14 cellular contexts compared by ENCODE assay signal in genomic region chr17:73592079-73592415, GRCh38. TPM values are rescaled to one million over a fixed set of nuclear protein-coding genes. Genes with fewer than 3 reads are reported as not detected.
A peak's percentile ranks its signal among the peaks of the same experiment; 100 is the strongest.
DNase-seq lines count a peak whose midpoint lies in the region; ATAC-seq and TF ChIP-seq lines count a peak whose summit lies in the region.
"Had no signal": no experiment of that assay in that cellular context is flagged by ENCODE, and none has a peak within 500 bp of the region (broad histone marks: within the 10 kb centered on the region; RNA-seq: fewer than 3 reads in every experiment).

No MANE protein-coding gene starts in this region.

- no peak for DNase-seq in activated CD4-positive, alpha-beta T cell treated with anti-CD3 and anti-CD28 coated beads, Interleukin-2, amount 10 ng/mL, durations not matched to agents 7 days and 5 days
- DNase-seq in activated CD4-positive, alpha-beta T cell treated with anti-CD3 and anti-CD28 coated beads, Interleukin-2, amount 50 U/mL, for 4 hours: no peak
- no peak for DNase-seq in activated B cell treated with CpG ODN at 0.5 μM for 24 hours
- no peak for DNase-seq in naive B cell
- no peak for DNase-seq in SW480 (ENCODE audit: low spot score)
- no peak for DNase-seq in NCI-H2107 treated with DMSO at 0.1 percent for 48 hours (lab: John Stamatoyannopoulos, UW; ENCODE audit: unreplicated experiment)
- DNase-seq: activated gamma-delta T cell, NCI-H446, stomach had no signal

- TF ChIP-seq CTCF in activated B cell treated with CpG ODN at 0.5 μM for 24 hours (IDR thresholded peaks at IDR 0.05): no peak

- POLR2A ChIA-PET in activated CD4-positive, alpha-beta T cell treated with anti-CD3 and anti-CD28 coated beads, Interleukin-2, amount 10 ng/mL, durations not matched to agents 7 days and 5 days (lab: Charles Lee): no interaction called here
- POLR2A ChIA-PET in activated B cell treated with CpG ODN at 0.5 μM for 24 hours (lab: Charles Lee): interaction anchor here (1.1 to 2.6 kb wide), 6 partner anchors 12 to 54 kb away, joined by 3 to 19 read pairs (median 6); partner anchors contain the start of gene SDK2

- peak overlapping the region; percentile 94 for H3K27ac Mint-ChIP-seq in activated CD4-positive, alpha-beta T cell treated with anti-CD3 and anti-CD28 coated beads, Interleukin-2, amount 10 ng/mL, durations not matched to agents 7 days and 5 days
- H3K27ac Mint-ChIP-seq in activated B cell treated with CpG ODN at 0.5 μM for 24 hours: peak overlapping the region; percentile 90
- peak overlapping the region; percentile 93 to 99 (median 97) for H3K27ac Mint-ChIP-seq in naive B cell
- H3K27ac Mint-ChIP-seq: WTC11 had no signal

- H3K36me3 Mint-ChIP-seq in activated CD4-positive, alpha-beta T cell treated with anti-CD3 and anti-CD28 coated beads, Interleukin-2, amount 10 ng/mL, durations not matched to agents 7 days and 5 days (ENCODE audit: low read depth): peaks cover 2% of the 10 kb centered on the region
- H3K36me3 Mint-ChIP-seq in activated B cell treated with CpG ODN at 0.5 μM for 24 hours (ENCODE audit: low read depth): no peaks in the 10 kb centered on the region
- H3K36me3 Mint-ChIP-seq in naive B cell: no peaks in the 10 kb centered on the region
- H3K36me3 Mint-ChIP-seq: WTC11 had no signal

- no peaks in the 10 kb centered on the region for H3K9me3 Mint-ChIP-seq in activated CD4-positive, alpha-beta T cell treated with anti-CD3 and anti-CD28 coated beads, Interleukin-2, amount 10 ng/mL, durations not matched to agents 7 days and 5 days
- H3K9me3 Mint-ChIP-seq in activated B cell treated with CpG ODN at 0.5 μM for 24 hours (no peaks in the 10 kb centered on the region), naive B cell (no peaks in the 10 kb centered on the region)
- H3K9me3 Mint-ChIP-seq: WTC11 had no signal

- no peaks in the 10 kb centered on the region for H3K27me3 Mint-ChIP-seq in activated CD4-positive, alpha-beta T cell treated with anti-CD3 and anti-CD28 coated beads, Interleukin-2, amount 10 ng/mL, durations not matched to agents 7 days and 5 days
- H3K27me3 Mint-ChIP-seq in activated B cell treated with CpG ODN at 0.5 μM for 24 hours: no peaks in the 10 kb centered on the region
- no peaks in the 10 kb centered on the region for H3K27me3 Mint-ChIP-seq in naive B cell

- H3K4me1 Mint-ChIP-seq in activated CD4-positive, alpha-beta T cell treated with anti-CD3 and anti-CD28 coated beads, Interleukin-2, amount 10 ng/mL, durations not matched to agents 7 days and 5 days: peaks cover 83% of the 10 kb centered on the region
- H3K4me1 Mint-ChIP-seq in activated B cell treated with CpG ODN at 0.5 μM for 24 hours (peaks cover 100% of the 10 kb centered on the region), naive B cell (peaks cover 94 to 100% (median 98%) of the 10 kb centered on the region in 3 donors)

- CTCF ChIA-PET in activated CD4-positive, alpha-beta T cell treated with anti-CD3 and anti-CD28 coated beads, Interleukin-2, amount 10 ng/mL, durations not matched to agents 7 days and 5 days (lab: Charles Lee): interaction anchor here (1.6 kb wide), 1 partner anchor 13 kb away, joined by 4 read pairs; no protein-coding TSS in a partner anchor
- CTCF ChIA-PET in activated B cell treated with CpG ODN at 0.5 μM for 24 hours (lab: Charles Lee): interaction anchor here (2.2 kb wide), 1 partner anchor 25 kb away, joined by 6 read pairs; no protein-coding TSS in a partner anchor

- H3K4me3 Mint-ChIP-seq in activated CD4-positive, alpha-beta T cell treated with anti-CD3 and anti-CD28 coated beads, Interleukin-2, amount 10 ng/mL, durations not matched to agents 7 days and 5 days: peak overlapping the region; percentile 64
- H3K4me3 Mint-ChIP-seq in activated B cell treated with CpG ODN at 0.5 μM for 24 hours (peak overlapping the region; percentile 78), naive B cell (peak overlapping the region; percentile 74 to 93 (median 86))
- H3K4me3 Mint-ChIP-seq: WTC11 had no signal

- ATAC-seq in GM18861 (IDR thresholded peaks at IDR 0.05; ENCODE audit: unreplicated experiment): peak; percentile 4
- peak; percentile 7 for ATAC-seq in activated B cell treated with CpG ODN at 0.5 μM for 24 hours (ENCODE audit: low read depth)
- ATAC-seq in naive B cell (ENCODE audit: low read depth in 2 of 2): no peak
- no peak for ATAC-seq in HG03045 (IDR thresholded peaks at IDR 0.05; ENCODE audit: unreplicated experiment)
- ATAC-seq: A549, WTC11 had no signal

- intact Hi-C loops in activated B cell treated with CpG ODN at 0.5 μM for 24 hours (cut with micrococcal nuclease): loop anchor here (10.0 kb wide), 1 partner anchor 363 kb away; no protein-coding TSS in a partner anchor

RNA-seq across cellular contexts. Expression of gene SDK2, which starts 52.2 kb away (rescaled TPM):
- total RNA-seq in activated CD4-positive, alpha-beta T cell treated with anti-CD3 and anti-CD28 coated beads, Interleukin-2, amount 10 ng/mL, durations not matched to agents 7 days and 5 days: 10 to 100 TPM; 10.5 to 11.9 TPM
- total RNA-seq in activated B cell treated with CpG ODN at 0.5 μM for 24 hours: 1.7 and 2.5 TPM in 2 replicates
- polyA plus RNA-seq in naive B cell (ENCODE audit: low read depth in 6 of 6): 1 to 10 TPM in 5 of 6 donors, under 1 TPM in 1; 0.10 to 6.3 (median 1.6) TPM
- total RNA-seq: endothelial cell of umbilical vein had no signal
- polyA plus RNA-seq: endothelial cell of umbilical vein had no signal

Comparison
In these comparisons a context has a peak if more than half of its experiments do, and no peak if none do; other contexts are left out.
1. ATAC-seq: peak in GM18861 (single experiment) and activated B cell treated with CpG ODN at 0.5 μM for 24 hours (single experiment); none in naive B cell (0 of 2) and HG03045 (single experiment).
2. Peak in every context shown above with its lines, with median percentiles within 50 percentile points of each other: H3K27ac Mint-ChIP-seq and H3K4me3 Mint-ChIP-seq.